Comparison of ENCODE assay signal across 2 cellular contexts in the genomic region with DNA sequence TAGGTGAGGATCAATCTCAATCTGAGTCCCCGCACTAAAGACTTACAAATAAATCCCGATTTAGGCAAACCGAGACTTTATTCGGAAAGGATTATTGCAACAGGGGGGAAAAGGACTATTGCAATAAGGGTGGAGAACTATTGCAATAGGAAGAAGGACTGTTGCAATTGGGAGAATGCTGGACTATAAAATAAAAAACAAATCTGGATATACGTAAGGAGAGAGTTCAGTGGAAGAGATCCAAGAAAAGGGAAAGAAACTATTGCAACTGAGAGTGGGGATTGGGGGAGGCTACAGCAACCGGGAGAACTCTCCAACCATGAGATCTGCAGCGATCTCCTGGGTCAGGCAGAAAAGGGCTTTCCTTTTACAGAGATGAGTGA.
TF ChIP-seq lines count a peak whose summit lies in the region.

No MANE protein-coding gene starts in this region.

TF ChIP-seq in HepG2, 621 proteins besides CTCF, POLR2A, EP300 and RAD21:
- TF ChIP-seq ZSCAN30 (CRISPR knock-in tag; IDR thresholded peaks at IDR 0.05) = no peak
- peak; percentile 32; the same call in 1 of the 2 replicates for TF ChIP-seq CEBPB (IDR thresholded peaks at IDR 0.05; ENCODE audit: borderline replicate concordance, low read depth, low read length)
- no peak for TF ChIP-seq TGIF2 (CRISPR knock-in tag; IDR thresholded peaks at IDR 0.05)
- 0 out of 2 replicates have a peak, but pooled peaks have one; percentile 7 for TF ChIP-seq ZNF543 (CRISPR knock-in tag; IDR thresholded peaks at IDR 0.05)
- TF ChIP-seq, protein P1, sequence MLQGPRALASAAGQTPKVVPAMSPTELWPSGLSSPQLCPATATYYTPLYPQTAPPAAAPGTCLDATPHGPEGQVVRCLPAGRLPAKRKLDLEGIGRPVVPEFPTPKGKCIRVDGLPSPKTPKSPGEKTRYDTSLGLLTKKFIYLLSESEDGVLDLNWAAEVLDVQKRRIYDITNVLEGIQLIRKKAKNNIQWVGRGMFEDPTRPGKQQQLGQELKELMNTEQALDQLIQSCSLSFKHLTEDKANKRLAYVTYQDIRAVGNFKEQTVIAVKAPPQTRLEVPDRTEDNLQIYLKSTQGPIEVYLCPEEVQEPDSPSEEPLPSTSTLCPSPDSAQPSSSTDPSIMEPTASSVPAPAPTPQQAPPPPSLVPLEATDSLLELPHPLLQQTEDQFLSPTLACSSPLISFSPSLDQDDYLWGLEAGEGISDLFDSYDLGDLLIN (CRISPR knock-in tag; IDR thresholded peaks at IDR 0.05; ENCODE audit: borderline replicate concordance) = 0 out of 2 replicates have a peak, but pooled peaks have one; percentile 36
TF ChIP-seq in HepG2: peak in this region for 3.

TF ChIP-seq in GM12878, 131 proteins besides CTCF, POLR2A, EP300 and RAD21:
- TF ChIP-seq ATF7 (IDR thresholded peaks at IDR 0.05; ENCODE audit: low read depth) = no peak
- TF ChIP-seq, protein P2, sequence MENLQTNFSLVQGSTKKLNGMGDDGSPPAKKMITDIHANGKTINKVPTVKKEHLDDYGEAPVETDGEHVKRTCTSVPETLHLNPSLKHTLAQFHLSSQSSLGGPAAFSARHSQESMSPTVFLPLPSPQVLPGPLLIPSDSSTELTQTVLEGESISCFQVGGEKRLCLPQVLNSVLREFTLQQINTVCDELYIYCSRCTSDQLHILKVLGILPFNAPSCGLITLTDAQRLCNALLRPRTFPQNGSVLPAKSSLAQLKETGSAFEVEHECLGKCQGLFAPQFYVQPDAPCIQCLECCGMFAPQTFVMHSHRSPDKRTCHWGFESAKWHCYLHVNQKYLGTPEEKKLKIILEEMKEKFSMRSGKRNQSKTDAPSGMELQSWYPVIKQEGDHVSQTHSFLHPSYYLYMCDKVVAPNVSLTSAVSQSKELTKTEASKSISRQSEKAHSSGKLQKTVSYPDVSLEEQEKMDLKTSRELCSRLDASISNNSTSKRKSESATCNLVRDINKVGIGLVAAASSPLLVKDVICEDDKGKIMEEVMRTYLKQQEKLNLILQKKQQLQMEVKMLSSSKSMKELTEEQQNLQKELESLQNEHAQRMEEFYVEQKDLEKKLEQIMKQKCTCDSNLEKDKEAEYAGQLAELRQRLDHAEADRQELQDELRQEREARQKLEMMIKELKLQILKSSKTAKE (IDR thresholded peaks at IDR 0.05; ENCODE audit: low read depth, poor library complexity, severe bottlenecking) = no peak
TF ChIP-seq in GM12878: peak in this region for 0.
